8 cellular contexts compared by ENCODE assay signal in the genomic region with DNA sequence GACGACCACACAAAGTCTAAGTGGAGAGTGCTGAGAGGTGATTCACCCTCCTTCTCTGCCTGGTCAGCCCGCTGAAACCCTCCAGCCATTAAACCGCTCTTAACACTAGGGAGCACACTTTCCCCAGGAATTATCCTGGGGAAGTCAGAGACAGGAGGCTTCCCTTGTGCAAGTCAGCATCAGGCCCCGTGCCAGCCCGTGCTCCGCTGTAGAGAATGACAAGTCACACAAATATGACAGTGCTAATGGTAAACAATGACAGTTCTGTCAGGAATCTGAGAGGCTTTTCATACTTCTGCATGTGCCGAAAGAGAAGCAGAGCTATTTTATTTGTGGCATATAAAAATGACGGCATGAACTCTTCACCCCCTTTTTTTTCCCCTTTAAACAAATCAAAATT.
A peak's percentile ranks its signal among the peaks of the same experiment; 100 is the strongest.
DNase-seq lines count a peak whose midpoint lies in the region; ATAC-seq, FAIRE-seq and TF ChIP-seq lines count a peak whose summit lies in the region.

No MANE protein-coding gene starts in this region.

- H3K4me2 ChIP-seq in mesendoderm (ENCODE audit: low read length) = no peak overlapping the region

- no peaks in the 10 kb centered on the region for H3K9me3 ChIP-seq in effector memory CD4-positive, alpha-beta T cell (ENCODE audit: control insufficient read depth, low read length)

- no peaks in the 10 kb centered on the region for H3K79me2 ChIP-seq in mesendoderm (ENCODE audit: control insufficient read depth, insufficient read depth, low read length)

- peak; percentile 72 for FAIRE-seq in HTR-8/SVneo (lab: Jason Lieb, UNC)

- no peak overlapping the region for H3K9ac ChIP-seq in mesendoderm (ENCODE audit: low read length)

- H3K27me3 ChIP-seq in mesendoderm (ENCODE audit: insufficient read depth, low read length, poor library complexity) = no peaks in the 10 kb centered on the region
- H3K27me3 ChIP-seq in effector memory CD4-positive, alpha-beta T cell (replicated peaks; ENCODE audit: control insufficient read depth, insufficient read depth, low read length, poor library complexity, severe bottlenecking) = no peaks in the 10 kb centered on the region

- TF ChIP-seq POLR2A in erythroblast (IDR thresholded peaks at IDR 0.05; ENCODE audit: low read length) = no peak

- no peak overlapping the region for H2BK5ac ChIP-seq in mesendoderm (ENCODE audit: low read length)

- no peak overlapping the region for H3K4me3 ChIP-seq in mesendoderm (ENCODE audit: low read length)
- no peak overlapping the region for H3K4me3 ChIP-seq in effector memory CD4-positive, alpha-beta T cell (ENCODE audit: insufficient read depth, low read depth, low read length, poor library complexity, severe bottlenecking)

- no CpG with 5 or more reads among the region's 8 CpGs for WGBS in mesendoderm (ENCODE audit: extremely low coverage, insufficient coverage, low lambda C conversion rate)

- no peak overlapping the region for H3K27ac ChIP-seq in mesendoderm (ENCODE audit: low read depth, low read length)
- no peak overlapping the region for H3K27ac ChIP-seq in effector memory CD4-positive, alpha-beta T cell (ENCODE audit: insufficient read depth, low read length, poor library complexity, severe bottlenecking)

- no peaks in the 10 kb centered on the region for H3K79me1 ChIP-seq in mesendoderm (ENCODE audit: low read length)

- DNase-seq in AG09319 (ENCODE audit: extremely low read depth, low read depth) (peak; percentile 0), HTR-8/SVneo (ENCODE audit: insufficient read length, low spot score) (peak; percentile 57), RKO (ENCODE audit: low spot score) (peak; percentile 98), erythroblast (lab: John Stamatoyannopoulos, UW) (peak; percentile 2 to 11), mesendoderm (peak; percentile 94), germinal center (ENCODE audit: low spot score) (no peak)
- DNase-seq in effector memory CD4-positive, alpha-beta T cell = no peak

- H3K4me1 ChIP-seq in mesendoderm (ENCODE audit: control insufficient read depth, low read depth, low read length) = no peaks in the 10 kb centered on the region
- no peaks in the 10 kb centered on the region for H3K4me1 ChIP-seq in effector memory CD4-positive, alpha-beta T cell (ENCODE audit: control insufficient read depth, insufficient read depth, low read length, poor library complexity, severe bottlenecking)

- H3K23ac ChIP-seq in mesendoderm (ENCODE audit: low read length) = no peak overlapping the region

- no peak overlapping the region for H3K4ac ChIP-seq in mesendoderm (ENCODE audit: low read depth, low read length)

- H2AK5ac ChIP-seq in mesendoderm (ENCODE audit: low read length) = no peak overlapping the region

- no peaks in the 10 kb centered on the region for H3K36me3 ChIP-seq in mesendoderm (ENCODE audit: control insufficient read depth, insufficient read depth, low read length)
- H3K36me3 ChIP-seq in effector memory CD4-positive, alpha-beta T cell (ENCODE audit: control insufficient read depth, insufficient read depth, low read length) = no peaks in the 10 kb centered on the region

- H3K56ac ChIP-seq in mesendoderm (ENCODE audit: low read length) = no peak overlapping the region

- H4K8ac ChIP-seq in mesendoderm (ENCODE audit: low read depth, low read length) = no peak overlapping the region

- no peak; the same call in 1 of the 2 replicates for TF ChIP-seq CTCF in AG09319 (IDR thresholded peaks at IDR 0.05; ENCODE audit: low read depth, low read length)

- H3K18ac ChIP-seq in mesendoderm (ENCODE audit: low read length) = no peak overlapping the region

- no peak overlapping the region for H4K5ac ChIP-seq in mesendoderm (ENCODE audit: low read length)

- no peak overlapping the region for H2BK15ac ChIP-seq in mesendoderm (replicated peaks; ENCODE audit: low read depth)

- no peak overlapping the region for H2BK120ac ChIP-seq in mesendoderm (ENCODE audit: low read depth, low read length)

- no peak for ATAC-seq in HG03521 (IDR thresholded peaks at IDR 0.05; ENCODE audit: unreplicated experiment)

Comparison
In these comparisons a context has a peak if more than half of its experiments do, and no peak if none do; other contexts are left out.
1. DNase-seq: peak in AG09319 (single experiment), HTR-8/SVneo (single experiment), RKO (single experiment), erythroblast (2 of 2) and mesendoderm (single experiment); none in effector memory CD4-positive, alpha-beta T cell (0 of 3) and germinal center (single experiment).